34 cellular contexts compared by ENCODE assay signal in the genomic region with DNA sequence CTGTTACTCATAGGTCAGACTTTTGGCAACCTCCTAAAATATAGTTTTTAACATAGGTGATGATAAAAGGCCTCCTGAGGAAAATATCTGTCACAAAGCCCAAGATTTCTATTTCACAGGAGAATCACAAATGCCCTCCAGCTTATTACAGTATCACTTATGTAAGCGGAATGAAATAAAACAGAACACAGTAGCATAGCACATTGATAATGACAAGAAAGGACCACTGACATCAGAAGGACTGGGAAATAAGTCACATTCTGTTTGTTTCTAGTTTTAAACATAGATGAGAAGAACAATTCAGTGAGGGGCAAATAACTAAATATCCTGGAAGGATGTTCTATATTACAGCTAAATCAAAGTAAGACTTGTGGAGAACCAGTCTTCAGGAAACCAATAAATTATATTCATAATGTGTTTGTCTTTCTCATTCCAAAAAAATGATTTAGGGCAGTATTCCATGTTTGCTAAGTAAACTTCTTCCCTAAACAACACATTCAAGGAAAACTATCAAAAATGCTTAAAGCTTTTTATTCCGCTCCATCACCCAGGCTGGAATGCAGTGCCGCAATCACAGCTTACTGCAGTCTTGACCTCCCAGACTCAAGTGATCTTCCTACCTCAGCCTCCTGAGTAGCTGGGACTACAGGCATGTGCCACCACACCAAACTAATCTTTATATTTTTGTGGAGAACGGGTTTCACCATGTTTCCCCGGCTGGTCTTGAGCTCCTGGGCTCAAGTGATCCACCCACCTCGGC. TPM values are rescaled to one million over a fixed set of nuclear protein-coding genes. Genes with fewer than 3 reads are reported as not detected.
DNase-seq lines count a peak whose midpoint lies in the region; ATAC-seq and TF ChIP-seq lines count a peak whose summit lies in the region.
"Had no signal": no experiment of that assay in that cellular context is flagged by ENCODE, and none has a peak within 500 bp of the region (broad histone marks: within the 10 kb centered on the region; RNA-seq: fewer than 3 reads in every experiment).

No MANE protein-coding gene starts in this region.

- H3K27me3 ChIP-seq in RWPE2 (ENCODE audit: insufficient read depth, poor library complexity, severe bottlenecking) (no peaks in the 10 kb centered on the region), smooth muscle cell (ENCODE audit: low read depth) (no peaks in the 10 kb centered on the region)
- H3K27me3 ChIP-seq: breast epithelium, ovary, Peyer's patch, vagina had no signal

- no peak for ATAC-seq in RWPE2 (ENCODE audit: low read depth)
- no peak for ATAC-seq in naive thymus-derived CD8-positive, alpha-beta T cell
- ATAC-seq: left cardiac atrium, mucosa of descending colon had no signal

- no peak overlapping the region for H3K4me3 Mint-ChIP-seq in naive thymus-derived CD8-positive, alpha-beta T cell
- no peak overlapping the region for H3K4me3 Mint-ChIP-seq in MCF 10A (ENCODE audit: unreplicated experiment)
- H3K4me3 Mint-ChIP-seq: activated B cell treated with CpG ODN at 0.5 μM for 24 hours; activated CD4-positive, alpha-beta T cell treated with anti-CD3 and anti-CD28 coated beads, Interleukin-2, amount 10 ng/mL, durations not matched to agents 7 days and 5 days; activated T-cell treated with anti-CD3 and anti-CD28 coated beads, Interleukin-2, amount 50 U/mL, for 24 hours; nephron progenitor cell; stimulated activated naive CD8-positive, alpha-beta T cell treated with anti-CD3 and anti-CD28 coated beads, Interleukin-15, Interleukin-2, amounts not matched to agents 100 ng/mL and 50 ng/mL, for 24 hours had no signal

- 65% methylated on average over 6 of the region's 6 CpGs for WGBS in smooth muscle cell (ENCODE audit: low lambda C conversion rate)

- H4K20me1 ChIP-seq in smooth muscle cell (ENCODE audit: low read depth), result peaks cover 3% of the 10 kb centered on the region

- no peaks in the 10 kb centered on the region for H3K9me3 Mint-ChIP-seq in naive thymus-derived CD8-positive, alpha-beta T cell
- no peaks in the 10 kb centered on the region for H3K9me3 Mint-ChIP-seq in MCF 10A (ENCODE audit: unreplicated experiment)
- H3K9me3 Mint-ChIP-seq: activated B cell treated with CpG ODN at 0.5 μM for 24 hours; activated CD4-positive, alpha-beta T cell treated with anti-CD3 and anti-CD28 coated beads, Interleukin-2, amount 10 ng/mL, durations not matched to agents 7 days and 5 days; activated T-cell treated with anti-CD3 and anti-CD28 coated beads, Interleukin-2, amount 50 U/mL, for 24 hours; nephron progenitor cell; stimulated activated naive CD8-positive, alpha-beta T cell treated with anti-CD3 and anti-CD28 coated beads, Interleukin-15, Interleukin-2, amounts not matched to agents 100 ng/mL and 50 ng/mL, for 24 hours had no signal

- H3K9me3 ChIP-seq in RWPE2 (ENCODE audit: severe bottlenecking) (no peaks in the 10 kb centered on the region), smooth muscle cell (replicated peaks; ENCODE audit: low read depth) (no peaks in the 10 kb centered on the region)
- H3K9me3 ChIP-seq: breast epithelium, mucosa of descending colon, ovary, Peyer's patch, thoracic aorta, vagina had no signal

- H3K27ac Mint-ChIP-seq in naive thymus-derived CD8-positive, alpha-beta T cell, result no peak overlapping the region
- no peak overlapping the region for H3K27ac Mint-ChIP-seq in MCF 10A (ENCODE audit: low read depth, unreplicated experiment)
- H3K27ac Mint-ChIP-seq: activated B cell treated with CpG ODN at 0.5 μM for 24 hours; activated CD4-positive, alpha-beta T cell treated with anti-CD3 and anti-CD28 coated beads, Interleukin-2, amount 10 ng/mL, durations not matched to agents 7 days and 5 days; activated T-cell treated with anti-CD3 and anti-CD28 coated beads, Interleukin-2, amount 50 U/mL, for 24 hours; nephron progenitor cell; stimulated activated naive CD8-positive, alpha-beta T cell treated with anti-CD3 and anti-CD28 coated beads, Interleukin-15, Interleukin-2, amounts not matched to agents 100 ng/mL and 50 ng/mL, for 24 hours had no signal

- peaks cover 0 to 7% (median 3%) of the 10 kb centered on the region in 4 donors for H3K4me1 Mint-ChIP-seq in naive thymus-derived CD8-positive, alpha-beta T cell
- peaks cover 38% of the 10 kb centered on the region for H3K4me1 Mint-ChIP-seq in MCF 10A (ENCODE audit: insufficient read depth, unreplicated experiment)
- H3K4me1 Mint-ChIP-seq: activated B cell treated with CpG ODN at 0.5 μM for 24 hours; activated CD4-positive, alpha-beta T cell treated with anti-CD3 and anti-CD28 coated beads, Interleukin-2, amount 10 ng/mL, durations not matched to agents 7 days and 5 days had no signal

- H3F3A ChIP-seq in smooth muscle cell (ENCODE audit: low read depth), result peaks cover 2% of the 10 kb centered on the region

- intact Hi-C loops in MCF 10A (cut with micrococcal nuclease), result no loop called here

- H3K4me3 ChIP-seq in RWPE2 (ENCODE audit: severe bottlenecking) (no peak overlapping the region), smooth muscle cell (no peak overlapping the region)
- H3K4me3 ChIP-seq: breast epithelium, lung, mucosa of descending colon, ovary, Peyer's patch, thoracic aorta, vagina had no signal

- DNase-seq in HCEC 1CT (peak; percentile 49), RWPE2 (ENCODE audit: low spot score) (no peak), iris pigment epithelial cell (ENCODE audit: low read depth) (peak; percentile 57), smooth muscle cell (lab: John Stamatoyannopoulos, UW; ENCODE audit: unreplicated experiment) (no peak), NK-92 (lab: John Stamatoyannopoulos, UW; ENCODE audit: unreplicated experiment) (no peak), MCF 10A (ENCODE audit: unreplicated experiment) (no peak)
- no peak for DNase-seq in naive thymus-derived CD8-positive, alpha-beta T cell
- DNase-seq: activated B cell treated with CpG ODN at 0.5 μM for 24 hours; activated CD4-positive, alpha-beta T cell treated with anti-CD3 and anti-CD28 coated beads, Interleukin-2, amount 10 ng/mL, durations not matched to agents 7 days and 5 days; activated gamma-delta T cell treated with Interleukin-2 at 50 U/mL for 16 hours; activated T-cell treated with anti-CD3 and anti-CD28 coated beads, Interleukin-2, amount 50 U/mL, for 24 hours; amniotic stem cell; C1 segment of cervical spinal cord; effector CD8-positive, alpha-beta T cell; hippocampal formation; left cardiac atrium; mucosa of descending colon; MV-4-11; NCI-H2081; NCI-H2227 treated with DMSO at 0.1 percent for 48 hours; nephron progenitor cell; ovary; Peyer's patch; retina; SIG-M5; stimulated activated CD4-positive, alpha-beta T cell treated with anti-CD3 and anti-CD28 coated beads, Interleukin-1b, Interleukin-23, amount 100 ng/mL, for 48 hours; stimulated activated CD8-positive, alpha-beta memory T cell treated with anti-CD3 and anti-CD28 coated beads, Interleukin-4, amount 100 ng/mL, for 48 hours; SW 1271; T1000 had no signal

- no peak overlapping the region for H2AFZ ChIP-seq in smooth muscle cell (ENCODE audit: low read depth)

- no peaks in the 10 kb centered on the region for H3K27me3 Mint-ChIP-seq in naive thymus-derived CD8-positive, alpha-beta T cell
- H3K27me3 Mint-ChIP-seq in MCF 10A (ENCODE audit: insufficient read depth, unreplicated experiment), result no peaks in the 10 kb centered on the region
- H3K27me3 Mint-ChIP-seq: activated B cell treated with CpG ODN at 0.5 μM for 24 hours; activated CD4-positive, alpha-beta T cell treated with anti-CD3 and anti-CD28 coated beads, Interleukin-2, amount 10 ng/mL, durations not matched to agents 7 days and 5 days; activated T-cell treated with anti-CD3 and anti-CD28 coated beads, Interleukin-2, amount 50 U/mL, for 24 hours; stimulated activated naive CD8-positive, alpha-beta T cell treated with anti-CD3 and anti-CD28 coated beads, Interleukin-15, Interleukin-2, amounts not matched to agents 100 ng/mL and 50 ng/mL, for 24 hours had no signal

- H3K36me3 Mint-ChIP-seq in naive thymus-derived CD8-positive, alpha-beta T cell, result peaks cover 4 to 82% (median 28%) of the 10 kb centered on the region in 3 donors
- H3K36me3 Mint-ChIP-seq in MCF 10A (ENCODE audit: insufficient read depth, unreplicated experiment), result peaks cover 64% of the 10 kb centered on the region

- H3K4me1 ChIP-seq in RWPE2 (ENCODE audit: insufficient read depth, poor library complexity, severe bottlenecking) (peaks cover 50% of the 10 kb centered on the region), smooth muscle cell (ENCODE audit: low read depth) (no peaks in the 10 kb centered on the region)
- H3K4me1 ChIP-seq: Peyer's patch had no signal

- no peak overlapping the region for H3K4me2 ChIP-seq in smooth muscle cell

- TF ChIP-seq CTCF in RWPE2 (IDR thresholded peaks at IDR 0.05; ENCODE audit: poor library complexity, severe bottlenecking), result no peak
- TF ChIP-seq CTCF in smooth muscle cell (IDR thresholded peaks at IDR 0.05; ENCODE audit: borderline replicate concordance, insufficient read depth, poor library complexity, severe bottlenecking), result no peak
- no peak for TF ChIP-seq CTCF in MCF 10A (IDR thresholded peaks at IDR 0.05; ENCODE audit: unreplicated experiment)

- no peak overlapping the region for H3K9ac ChIP-seq in smooth muscle cell (ENCODE audit: low read depth)

- H3K79me2 ChIP-seq in smooth muscle cell (ENCODE audit: low read depth), result peaks cover 4% of the 10 kb centered on the region

- POLR2A ChIA-PET in naive thymus-derived CD8-positive, alpha-beta T cell (lab: Charles Lee), result no interaction called here
- POLR2A ChIA-PET in MCF 10A (lab: Yijun Ruan, JAX), result interaction anchor here (0.5 to 1.3 kb wide), 3 partner anchors 12 to 451 kb away, joined by 3 to 4 read pairs (median 3); no protein-coding TSS in a partner anchor

- BruUV-seq in MCF 10A (replicated peaks; lab: Mats Ljungman, UMichigan), result no TSS peak

- peak overlapping the region; percentile 84 for H3K27ac ChIP-seq in RWPE2 (ENCODE audit: poor library complexity, severe bottlenecking)
- H3K27ac ChIP-seq in smooth muscle cell (ENCODE audit: low read depth), result peak overlapping the region; percentile 1
- H3K27ac ChIP-seq: breast epithelium, Peyer's patch, vagina had no signal

- H3K36me3 ChIP-seq in RWPE2 (ENCODE audit: low read depth) (peaks cover 69% of the 10 kb centered on the region), smooth muscle cell (ENCODE audit: low read depth) (no peaks in the 10 kb centered on the region)
- H3K36me3 ChIP-seq: breast epithelium, ovary had no signal

- CTCF ChIA-PET in MCF 10A (lab: Yijun Ruan, JAX), result interaction anchor here (1.5 kb wide), 2 partner anchors 145 to 283 kb away, joined by 3 to 4 read pairs; no protein-coding TSS in a partner anchor

RNA-seq across cellular contexts. Expression of gene CTNNAL1, which starts 20.8 kb away (rescaled TPM):
- 33.5 and 44.3 TPM in 2 replicates for total RNA-seq in smooth muscle cell
- 27.4 and 29.0 TPM in 2 replicates for polyA plus RNA-seq in smooth muscle cell
- total RNA-seq in naive thymus-derived CD8-positive, alpha-beta T cell, result 1 to 10 TPM; 2.3 to 4.4 TPM
- 1 to 10 TPM in 2 of 3 donors, under 1 TPM in 1; 0.15 to 3.7 (median 1.7) TPM for polyA plus RNA-seq in naive thymus-derived CD8-positive, alpha-beta T cell
- 48.6 and 85.6 TPM in 2 replicates for total RNA-seq in MCF 10A (2022)

Comparison
In these comparisons a context has a peak if more than half of its experiments do, and no peak if none do; other contexts are left out.
1. DNase-seq: peak in HCEC 1CT (single experiment) and iris pigment epithelial cell (single experiment); none in RWPE2 (single experiment), smooth muscle cell (single experiment), naive thymus-derived CD8-positive, alpha-beta T cell (0 of 10), NK-92 (single experiment) and MCF 10A (single experiment).